ENCODE assay signal across 16 cellular contexts in genomic region chr15:31438601-31439265, GRCh38.
DNase-seq lines count a peak whose midpoint lies in the region; ATAC-seq lines count a peak whose summit lies in the region.
"Had no signal": no experiment of that assay in that cellular context is flagged by ENCODE, and none has a peak within 500 bp of the region (broad histone marks: within the 10 kb centered on the region; RNA-seq: fewer than 3 reads in every experiment).

No MANE protein-coding gene starts in this region.

- no peak overlapping the region for H3K4ac ChIP-seq in mesenchymal stem cell (ENCODE audit: low read depth in 1 of 2, low read length in 2 of 2)

- CTCF ChIA-PET in CD8-positive, alpha-beta memory T cell (lab: Charles Lee): interaction anchor here (1.0 to 9.0 kb wide), 9 partner anchors 22 to 238 kb away, joined by 3 to 131 read pairs (median 6); no protein-coding TSS in a partner anchor

- peak overlapping the region in 1 of 2 experiments; percentile 47 for H2BK12ac ChIP-seq in mesenchymal stem cell (ENCODE audit: low read length in 2 of 2)

- H3K27ac ChIP-seq in BLaER1 treated with 17β-estradiol and CSF1 and Interleukin-3, amounts not matched to agents 10 nM and 100 nM: peak overlapping the region in 5 of 11 experiments; percentile 13 to 97 (median 96); a peak in 10 of 22 replicates
- peak overlapping the region; percentile 17 for H3K27ac ChIP-seq in CD8-positive, alpha-beta memory T cell (ENCODE audit: low read depth, low read length)
- H3K27ac ChIP-seq in mesenchymal stem cell (ENCODE audit: low read length, poor library complexity, severe bottlenecking): no peak overlapping the region
- H3K27ac ChIP-seq: esophagus muscularis mucosa, SK-N-MC had no signal

- no peak overlapping the region for H3K4me3 ChIP-seq in BLaER1 treated with 17β-estradiol and CSF1 and Interleukin-3, amounts not matched to agents 10 nM and 100 nM
- H3K4me3 ChIP-seq in CD8-positive, alpha-beta memory T cell (ENCODE audit: low read length): no peak overlapping the region
- H3K4me3 ChIP-seq in mesenchymal stem cell (ENCODE audit: insufficient read depth in 1 of 2, low read depth in 1 of 2, low read length in 2 of 2): no peak overlapping the region
- H3K4me3 ChIP-seq: esophagus muscularis mucosa, mucosa of descending colon, SK-N-MC, tibial nerve had no signal

- H3K4me1 ChIP-seq in BLaER1 treated with 17β-estradiol and CSF1 and Interleukin-3, amounts not matched to agents 10 nM and 100 nM: peaks cover 62 to 93% (median 87%) of the 10 kb centered on the region in 10 experiments
- H3K4me1 ChIP-seq in CD8-positive, alpha-beta memory T cell (ENCODE audit: insufficient read depth, low read length): peaks cover 73% of the 10 kb centered on the region
- H3K4me1 ChIP-seq in mesenchymal stem cell (ENCODE audit: control insufficient read depth, insufficient read depth, low read depth, low read length): peaks cover 13% of the 10 kb centered on the region

- peak overlapping the region; percentile 94 to 100 (median 98) for H3K27ac Mint-ChIP-seq in CD8-positive, alpha-beta memory T cell
- peak overlapping the region; percentile 99 for H3K27ac Mint-ChIP-seq in T-helper 17 cell

- DNase-seq in CD8-positive, alpha-beta memory T cell: no peak
- no peak for DNase-seq in T-helper 17 cell
- DNase-seq in mesenchymal stem cell: no peak
- DNase-seq in epidermal melanocyte (ENCODE audit: insufficient read length, low spot score): no peak
- DNase-seq in cerebellar nuclear complex (lab: John Stamatoyannopoulos, UW): no peak
- DNase-seq: activated T-cell treated with anti-CD3 and anti-CD28 coated beads, Interleukin-2, amount 50 U/mL, for 4 hours; kidney; NCI-H2227 treated with DMSO at 0.1 percent for 48 hours had no signal

- H3K27me3 Mint-ChIP-seq in CD8-positive, alpha-beta memory T cell: no peaks in the 10 kb centered on the region
- H3K27me3 Mint-ChIP-seq in T-helper 17 cell: no peaks in the 10 kb centered on the region

- peak overlapping the region; percentile 62 to 98 (median 95); a peak in 21 of 22 replicates for H3K4me2 ChIP-seq in BLaER1 treated with 17β-estradiol and CSF1 and Interleukin-3, amounts not matched to agents 10 nM and 100 nM
- no peak overlapping the region for H3K4me2 ChIP-seq in mesenchymal stem cell (ENCODE audit: low read length, poor library complexity, severe bottlenecking)

- peak overlapping the region in 1 of 2 experiments; percentile 19 for H3K23ac ChIP-seq in mesenchymal stem cell (ENCODE audit: low read length in 2 of 2)

- H3K14ac ChIP-seq in mesenchymal stem cell (ENCODE audit: low read length in 2 of 2): no peak overlapping the region

- no peak overlapping the region for H3K18ac ChIP-seq in mesenchymal stem cell (ENCODE audit: low read depth in 1 of 2, low read length in 2 of 2)

- no peak overlapping the region for H2AK5ac ChIP-seq in mesenchymal stem cell (ENCODE audit: low read length, severe bottlenecking)

- H4K8ac ChIP-seq in mesenchymal stem cell (ENCODE audit: low read length): no peak overlapping the region

- peak overlapping the region; percentile 56 for H4K91ac ChIP-seq in mesenchymal stem cell (ENCODE audit: low read length)

- H3K36me3 ChIP-seq in BLaER1 treated with 17β-estradiol and CSF1 and Interleukin-3, amounts not matched to agents 10 nM and 100 nM: no peaks in the 10 kb centered on the region
- H3K36me3 ChIP-seq in CD8-positive, alpha-beta memory T cell (ENCODE audit: insufficient read depth, low read length): no peaks in the 10 kb centered on the region
- H3K36me3 ChIP-seq in mesenchymal stem cell (ENCODE audit: control insufficient read depth in 1 of 2, insufficient read depth in 2 of 2, low read depth in 1 of 2, low read length in 2 of 2): no peaks in the 10 kb centered on the region
- H3K36me3 ChIP-seq: esophagus muscularis mucosa, tibial nerve had no signal

- peaks cover 80 to 95% (median 84%) of the 10 kb centered on the region in 3 donors for H3K4me1 Mint-ChIP-seq in CD8-positive, alpha-beta memory T cell
- peaks cover 56% of the 10 kb centered on the region for H3K4me1 Mint-ChIP-seq in T-helper 17 cell

- 92% methylated on average over 10 of the region's 10 CpGs for WGBS in mesenchymal stem cell

- H2BK15ac ChIP-seq in mesenchymal stem cell (ENCODE audit: low read depth, poor library complexity, severe bottlenecking): peak overlapping the region; percentile 12

- POLR2A ChIA-PET in CD8-positive, alpha-beta memory T cell (lab: Charles Lee): interaction anchor here (0.6 to 2.2 kb wide), 5 partner anchors 13 to 113 kb away, joined by 3 to 6 read pairs (median 5); partner anchors contain the start of gene KLF13

- H2AFZ ChIP-seq in mesenchymal stem cell (ENCODE audit: low read depth, low read length): no peak overlapping the region

- no peak overlapping the region for H2BK120ac ChIP-seq in mesenchymal stem cell (ENCODE audit: low read depth, low read length)

- H4K20me1 ChIP-seq in BLaER1 treated with 17β-estradiol and CSF1 and Interleukin-3, amounts not matched to agents 10 nM and 100 nM: no peaks in the 10 kb centered on the region

- peak overlapping the region in 4 of 11 experiments; percentile 2 to 89 (median 88); a peak in 6 of 22 replicates for H3K9ac ChIP-seq in BLaER1 treated with 17β-estradiol and CSF1 and Interleukin-3, amounts not matched to agents 10 nM and 100 nM
- no peak overlapping the region for H3K9ac ChIP-seq in mesenchymal stem cell (ENCODE audit: low read length)

- H3K9me3 Mint-ChIP-seq in CD8-positive, alpha-beta memory T cell: no peaks in the 10 kb centered on the region
- H3K9me3 Mint-ChIP-seq: activated T-cell treated with anti-CD3 and anti-CD28 coated beads, Interleukin-2, amount 50 U/mL, for 4 hours; CD14-positive monocyte had no signal

- H3K27me3 ChIP-seq in BLaER1 treated with 17β-estradiol and CSF1 and Interleukin-3, amounts not matched to agents 10 nM and 100 nM: peaks cover 0 to 4% (median 0%) of the 10 kb centered on the region in 11 experiments; a peak in 3 of 22 replicates
- H3K27me3 ChIP-seq in CD8-positive, alpha-beta memory T cell (ENCODE audit: insufficient read depth, low read length, poor library complexity, severe bottlenecking): no peaks in the 10 kb centered on the region
- H3K27me3 ChIP-seq in mesenchymal stem cell (ENCODE audit: control insufficient read depth in 1 of 2, insufficient read depth in 1 of 2, low read length in 2 of 2): peaks cover 0 to 3% of the 10 kb centered on the region in 2 experiments
- H3K27me3 ChIP-seq: esophagus muscularis mucosa, tibial nerve had no signal

- H3K4me3 Mint-ChIP-seq in CD8-positive, alpha-beta memory T cell: peak overlapping the region in 6 of 7 donors; percentile 13 to 55 (median 35)
- peak overlapping the region; percentile 52 for H3K4me3 Mint-ChIP-seq in T-helper 17 cell
- H3K4me3 Mint-ChIP-seq: activated T-cell treated with anti-CD3 and anti-CD28 coated beads, Interleukin-2, amount 50 U/mL, for 4 hours had no signal

- no peaks in the 10 kb centered on the region for H3K36me3 Mint-ChIP-seq in CD8-positive, alpha-beta memory T cell
- H3K36me3 Mint-ChIP-seq in T-helper 17 cell (ENCODE audit: low read depth): no peaks in the 10 kb centered on the region

- no peaks in the 10 kb centered on the region for H3K9me3 ChIP-seq in BLaER1 treated with 17β-estradiol and CSF1 and Interleukin-3, amounts not matched to agents 10 nM and 100 nM (replicated peaks in 1 of 11)
- H3K9me3 ChIP-seq in CD8-positive, alpha-beta memory T cell (ENCODE audit: low read length): no peaks in the 10 kb centered on the region
- H3K9me3 ChIP-seq in T-helper 17 cell (ENCODE audit: control insufficient read depth, low read length, poor library complexity, severe bottlenecking) (no peaks in the 10 kb centered on the region), mesenchymal stem cell (ENCODE audit: control insufficient read depth, low read length) (no peaks in the 10 kb centered on the region)
- H3K9me3 ChIP-seq: esophagus muscularis mucosa, mucosa of descending colon, tibial nerve had no signal

- ATAC-seq in T-helper 17 cell (no peak), GM21528 (IDR thresholded peaks at IDR 0.05; ENCODE audit: low FRiP score, unreplicated experiment) (no peak), HG03045 (IDR thresholded peaks at IDR 0.05; ENCODE audit: unreplicated experiment) (no peak)
- ATAC-seq: activated T-cell treated with anti-CD3 and anti-CD28 coated beads, Interleukin-2, amount 50 U/mL, for 4 hours had no signal

- H3K79me1 ChIP-seq in mesenchymal stem cell (replicated peaks; ENCODE audit: low read length, poor library complexity, severe bottlenecking): no peaks in the 10 kb centered on the region

- H2BK5ac ChIP-seq in mesenchymal stem cell (ENCODE audit: low read depth, low read length, poor library complexity, severe bottlenecking): no peak overlapping the region
